15 cellular contexts compared by ENCODE assay signal in the genomic region with DNA sequence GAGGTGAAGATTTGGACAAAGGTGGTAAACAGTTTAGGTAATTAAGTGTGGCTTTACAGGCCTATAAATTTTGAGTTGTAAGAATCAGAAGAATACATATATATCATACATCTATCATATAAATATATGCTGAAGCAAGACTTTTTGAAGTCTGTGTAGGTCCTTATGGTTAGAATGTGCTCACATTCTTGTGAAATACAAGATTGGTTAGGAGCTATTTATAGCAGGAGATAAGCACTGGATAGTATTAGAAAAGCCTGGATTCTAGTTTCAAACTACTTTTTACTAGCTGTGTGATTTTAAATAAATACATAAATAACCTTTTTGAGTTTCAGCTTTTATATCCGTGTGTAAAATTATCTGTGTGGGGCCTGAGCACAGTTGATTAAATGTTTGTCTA.
"Had no signal": no experiment of that assay in that cellular context is flagged by ENCODE, and none has a peak within 500 bp of the region (broad histone marks: within the 10 kb centered on the region; RNA-seq: fewer than 3 reads in every experiment).

No MANE protein-coding gene starts in this region.

- H3K27me3 Mint-ChIP-seq: activated naive CD4-positive, alpha-beta T cell treated with anti-CD3 and anti-CD28 coated beads, Interleukin-2, amount 50 U/mL, for 24 hours had no signal

- H3K27ac Mint-ChIP-seq: activated naive CD4-positive, alpha-beta T cell treated with anti-CD3 and anti-CD28 coated beads, Interleukin-2, amount 50 U/mL, for 24 hours had no signal

- ATAC-seq: gastroesophageal sphincter; mucosa of descending colon; naive thymus-derived CD8-positive, alpha-beta T cell; right cardiac atrium had no signal

- H3K27ac ChIP-seq: breast epithelium, gastroesophageal sphincter, spleen, transverse colon had no signal

- H3K4me3 Mint-ChIP-seq: activated naive CD4-positive, alpha-beta T cell treated with anti-CD3 and anti-CD28 coated beads, Interleukin-2, amount 50 U/mL, for 24 hours; naive thymus-derived CD8-positive, alpha-beta T cell had no signal

- H3K9me3 ChIP-seq: breast epithelium, gastroesophageal sphincter, mucosa of descending colon, spleen, transverse colon had no signal

- H3K4me1 ChIP-seq: breast epithelium, gastroesophageal sphincter, spleen, transverse colon had no signal

- H3K9me3 Mint-ChIP-seq: activated naive CD4-positive, alpha-beta T cell treated with anti-CD3 and anti-CD28 coated beads, Interleukin-2, amount 50 U/mL, for 24 hours had no signal

- H3K27me3 ChIP-seq: breast epithelium, gastroesophageal sphincter, spleen, transverse colon had no signal

- H3K4me1 Mint-ChIP-seq: activated naive CD4-positive, alpha-beta T cell treated with anti-CD3 and anti-CD28 coated beads, Interleukin-2, amount 50 U/mL, for 24 hours had no signal

- DNase-seq: activated CD4-positive, alpha-beta T cell treated with anti-CD3 and anti-CD28 coated beads, Interleukin-2, amount 50 U/mL, for 1 hour; activated CD4-positive, CD25-positive, alpha-beta regulatory T cell; left cardiac atrium; mucosa of descending colon; naive thymus-derived CD8-positive, alpha-beta T cell; right cardiac atrium; spleen; stimulated activated CD4-positive, alpha-beta T cell treated with anti-CD3 and anti-CD28 coated beads, Interleukin-1b, Interleukin-23, amount 100 ng/mL, for 48 hours; stimulated activated naive CD4-positive, alpha-beta T cell; substantia nigra; T-helper 2 cell; transverse colon had no signal

- H3K4me3 ChIP-seq: breast epithelium, gastroesophageal sphincter, mucosa of descending colon, spleen, transverse colon had no signal

- H3K36me3 ChIP-seq: breast epithelium, transverse colon had no signal
